ENCODE assay signal across 1 cellular context in the genomic region with DNA sequence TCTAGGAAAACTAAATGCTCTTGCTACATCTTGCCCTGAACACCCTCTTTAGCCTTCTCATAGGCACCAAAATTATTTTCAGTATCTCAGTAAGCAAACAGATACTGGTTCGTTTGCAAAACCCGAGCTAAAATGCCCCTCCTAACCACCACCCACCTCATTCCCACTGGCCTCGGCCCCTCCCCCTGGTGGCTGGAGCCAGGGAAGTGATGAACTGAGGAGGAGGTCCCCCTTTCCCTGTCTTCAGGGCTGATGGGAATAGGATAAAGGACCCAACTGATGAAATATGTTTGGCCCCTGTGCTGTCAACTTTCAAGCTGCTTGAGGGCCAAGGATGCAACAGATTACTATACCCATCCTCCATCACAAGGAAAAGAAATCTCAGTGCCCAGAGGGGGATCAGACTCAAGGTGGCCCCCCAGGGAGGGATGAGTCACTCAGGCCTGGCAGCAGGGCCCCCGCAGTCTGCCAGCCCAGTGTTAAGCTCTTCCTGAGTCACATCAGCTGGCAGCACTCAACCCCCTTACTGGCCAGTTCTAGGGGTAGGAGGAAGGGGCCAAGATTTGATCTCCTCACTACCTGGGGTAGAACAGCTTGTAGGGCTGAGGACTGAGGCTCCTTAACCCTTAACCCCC.
TF ChIP-seq lines count a peak whose summit lies in the region.

No MANE protein-coding gene starts in this region.

TF ChIP-seq in neural cell, 6 proteins besides CTCF, POLR2A, EP300 and RAD21 (continued from another document):
- TF ChIP-seq, protein P1, sequence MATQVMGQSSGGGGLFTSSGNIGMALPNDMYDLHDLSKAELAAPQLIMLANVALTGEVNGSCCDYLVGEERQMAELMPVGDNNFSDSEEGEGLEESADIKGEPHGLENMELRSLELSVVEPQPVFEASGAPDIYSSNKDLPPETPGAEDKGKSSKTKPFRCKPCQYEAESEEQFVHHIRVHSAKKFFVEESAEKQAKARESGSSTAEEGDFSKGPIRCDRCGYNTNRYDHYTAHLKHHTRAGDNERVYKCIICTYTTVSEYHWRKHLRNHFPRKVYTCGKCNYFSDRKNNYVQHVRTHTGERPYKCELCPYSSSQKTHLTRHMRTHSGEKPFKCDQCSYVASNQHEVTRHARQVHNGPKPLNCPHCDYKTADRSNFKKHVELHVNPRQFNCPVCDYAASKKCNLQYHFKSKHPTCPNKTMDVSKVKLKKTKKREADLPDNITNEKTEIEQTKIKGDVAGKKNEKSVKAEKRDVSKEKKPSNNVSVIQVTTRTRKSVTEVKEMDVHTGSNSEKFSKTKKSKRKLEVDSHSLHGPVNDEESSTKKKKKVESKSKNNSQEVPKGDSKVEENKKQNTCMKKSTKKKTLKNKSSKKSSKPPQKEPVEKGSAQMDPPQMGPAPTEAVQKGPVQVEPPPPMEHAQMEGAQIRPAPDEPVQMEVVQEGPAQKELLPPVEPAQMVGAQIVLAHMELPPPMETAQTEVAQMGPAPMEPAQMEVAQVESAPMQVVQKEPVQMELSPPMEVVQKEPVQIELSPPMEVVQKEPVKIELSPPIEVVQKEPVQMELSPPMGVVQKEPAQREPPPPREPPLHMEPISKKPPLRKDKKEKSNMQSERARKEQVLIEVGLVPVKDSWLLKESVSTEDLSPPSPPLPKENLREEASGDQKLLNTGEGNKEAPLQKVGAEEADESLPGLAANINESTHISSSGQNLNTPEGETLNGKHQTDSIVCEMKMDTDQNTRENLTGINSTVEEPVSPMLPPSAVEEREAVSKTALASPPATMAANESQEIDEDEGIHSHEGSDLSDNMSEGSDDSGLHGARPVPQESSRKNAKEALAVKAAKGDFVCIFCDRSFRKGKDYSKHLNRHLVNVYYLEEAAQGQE (IDR thresholded peaks at IDR 0.05; ENCODE audit: borderline replicate concordance), result no peak
